ENCODE assay signal across 8 cellular contexts in genomic region chr11:83157755-83158473, GRCh38. TPM values are rescaled to one million over a fixed set of nuclear protein-coding genes. Genes with fewer than 3 reads are reported as not detected.
DNase-seq lines count a peak whose midpoint lies in the region; ATAC-seq and TF ChIP-seq lines count a peak whose summit lies in the region.

No MANE protein-coding gene starts in this region.

- H3K36me3 Mint-ChIP-seq in T-helper 2 cell treated with Interferon-gamma antibody and Interleukin-4, amounts not matched to agents 5 μg/mL and 100 μg/mL, for 36 hours (ENCODE audit: low read depth), result peaks cover 49% of the 10 kb centered on the region

- TF ChIP-seq POLR2A in gastrocnemius medialis (IDR thresholded peaks at IDR 0.05), result no peak

- H3K27ac Mint-ChIP-seq in T-helper 2 cell treated with Interferon-gamma antibody and Interleukin-4, amounts not matched to agents 5 μg/mL and 100 μg/mL, for 36 hours, result peak overlapping the region; percentile 100

- ATAC-seq in gastrocnemius medialis, result peak; percentile 42 to 44
- no peak for ATAC-seq in HG02884 (IDR thresholded peaks at IDR 0.05; ENCODE audit: unreplicated experiment)

- peak overlapping the region; percentile 97 for H3K4me3 ChIP-seq in MG63
- peak overlapping the region; percentile 81 for H3K4me3 ChIP-seq in astrocyte of the spinal cord (ENCODE audit: low read depth, low read length)
- H3K4me3 ChIP-seq in iPS-11a (ENCODE audit: low read depth, low read length), result peak overlapping the region; percentile 99
- peak overlapping the region; percentile 92 to 100 (median 97) for H3K4me3 ChIP-seq in gastrocnemius medialis

- no peaks in the 10 kb centered on the region for H3K9me3 Mint-ChIP-seq in T-helper 2 cell treated with Interferon-gamma antibody and Interleukin-4, amounts not matched to agents 5 μg/mL and 100 μg/mL, for 36 hours

- TF ChIP-seq CTCF in astrocyte of the spinal cord (IDR thresholded peaks at IDR 0.05; ENCODE audit: low read depth, low read length), result no peak
- TF ChIP-seq CTCF in gastrocnemius medialis (IDR thresholded peaks at IDR 0.05 in 4 of 5, conservative IDR thresholded peaks at IDR 0.05 in 1 of 5), result peak in 1 of 5 experiments; percentile 29

- H3K9ac ChIP-seq in ES-I3 (ENCODE audit: low read depth, low read length), result peak overlapping the region; percentile 100

- no peaks in the 10 kb centered on the region for H3K27me3 ChIP-seq in MG63
- H3K27me3 ChIP-seq in gastrocnemius medialis, result no peaks in the 10 kb centered on the region

- H3K4me1 Mint-ChIP-seq in T-helper 2 cell treated with Interferon-gamma antibody and Interleukin-4, amounts not matched to agents 5 μg/mL and 100 μg/mL, for 36 hours (ENCODE audit: low read depth), result peaks cover 39% of the 10 kb centered on the region

- peak overlapping the region; percentile 98 to 100 (median 100) for H3K27ac ChIP-seq in gastrocnemius medialis

- peak overlapping the region; percentile 100 for H3K4me3 Mint-ChIP-seq in T-helper 2 cell treated with Interferon-gamma antibody and Interleukin-4, amounts not matched to agents 5 μg/mL and 100 μg/mL, for 36 hours

- DNase-seq in MG63 (peak; percentile 63), astrocyte of the spinal cord (ENCODE audit: low read depth, low spot score) (peak; percentile 60), gastrocnemius medialis (peak; percentile 64 to 72), DMS153 (lab: John Stamatoyannopoulos, UW) (no peak)
- peak; percentile 51 for DNase-seq in T-helper 2 cell treated with Interferon-gamma antibody and Interleukin-4, amounts not matched to agents 5 μg/mL and 100 μg/mL, for 36 hours (ENCODE audit: low spot score)

- intact Hi-C loops in gastrocnemius medialis (cut with DNase I; ENCODE audit: low total_unique reads), result loop anchor here (1.0 to 10.0 kb wide), 5 partner anchors 35 to 161 kb away; partner anchors contain the start of genes ANKRD42 and CCDC90B

- H3K4me1 ChIP-seq in ES-I3 (ENCODE audit: insufficient read depth, low read length) (peaks cover 6% of the 10 kb centered on the region), gastrocnemius medialis (peaks cover 35 to 36% of the 10 kb centered on the region in 2 donors)

- H3K27me3 Mint-ChIP-seq in T-helper 2 cell treated with Interferon-gamma antibody and Interleukin-4, amounts not matched to agents 5 μg/mL and 100 μg/mL, for 36 hours (ENCODE audit: low read depth), result no peaks in the 10 kb centered on the region

- in situ Hi-C loops in astrocyte of the spinal cord (cut with HindIII; ENCODE audit: low sequenced_read_pairs) (no loop called here), gastrocnemius medialis (cut with MboI; ENCODE audit: low sequenced_read_pairs in 4 of 4) (loop anchor here in 2 of 4 donors (5.0 to 25.0 kb wide), 3 partner anchors 34 to 96 kb away; partner anchors contain the start of genes RAB30 (in 2 of the 2) and ANKRD42 (in 1 of the 2))

- H3K36me3 ChIP-seq in ES-I3 (ENCODE audit: insufficient read depth, low read length), result no peaks in the 10 kb centered on the region
- peaks cover 47% of the 10 kb centered on the region for H3K36me3 ChIP-seq in MG63
- no peaks in the 10 kb centered on the region for H3K36me3 ChIP-seq in gastrocnemius medialis

- H3K9me3 ChIP-seq in ES-I3 (ENCODE audit: control insufficient read depth, insufficient read depth, low read length) (no peaks in the 10 kb centered on the region), MG63 (no peaks in the 10 kb centered on the region), gastrocnemius medialis (no peaks in the 10 kb centered on the region)

RNA-seq across cellular contexts. Expression of gene PCF11, which starts 1.0 kb away (rescaled TPM):
- total RNA-seq in MG63 (2014; rRNA removed; shearing (Covaris generic); ENCODE audit: low replicate concordance), result 18.0 and 48.3 TPM in 2 replicates
- 100 to 1,000 TPM in 1 of 4 donors, 10 to 100 TPM in 3; 25.3 to 103 (median 47.5) TPM for total RNA-seq in gastrocnemius medialis

RNA-seq across cellular contexts. Expression of gene ANKRD42, which starts 35.6 kb away (rescaled TPM):
- total RNA-seq in MG63 (2014; rRNA removed; shearing (Covaris generic); ENCODE audit: low replicate concordance), result 6.1 and 12.4 TPM in 2 replicates
- 1 to 10 TPM; 2.1 to 3.7 (median 3.4) TPM for total RNA-seq in gastrocnemius medialis
